24 cellular contexts compared by ENCODE assay signal in the genomic region with DNA sequence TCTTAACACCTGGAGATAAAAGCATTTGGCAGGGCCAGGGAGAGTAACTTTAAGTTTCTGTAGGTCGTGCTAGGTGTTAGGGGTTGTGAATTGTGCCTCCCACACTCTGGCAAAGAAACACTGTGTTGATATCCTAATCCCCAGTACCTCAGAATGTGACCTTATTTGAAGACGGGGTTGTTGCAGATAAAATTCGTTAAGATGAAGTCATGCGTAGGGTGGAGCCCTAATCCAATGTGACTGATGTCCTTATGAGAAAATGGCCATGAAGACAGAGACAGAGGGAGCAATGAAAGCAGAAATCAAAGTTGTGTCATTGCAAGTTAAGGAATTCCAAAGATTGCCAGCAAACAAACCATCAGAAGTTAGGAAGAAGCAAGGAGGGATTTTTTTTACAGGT.
"Had no signal": no experiment of that assay in that cellular context is flagged by ENCODE, and none has a peak within 500 bp of the region (broad histone marks: within the 10 kb centered on the region; RNA-seq: fewer than 3 reads in every experiment).

No MANE protein-coding gene starts in this region.

- H3K27ac Mint-ChIP-seq: immature natural killer cell; mesothelial cell of epicardium; naive B cell; naive thymus-derived CD8-positive, alpha-beta T cell had no signal

- H3K4me1 Mint-ChIP-seq: immature natural killer cell, mesothelial cell of epicardium, naive B cell had no signal

- H3K4me3 Mint-ChIP-seq: immature natural killer cell; mesothelial cell of epicardium; naive B cell; naive thymus-derived CD8-positive, alpha-beta T cell had no signal

- H3K36me3 Mint-ChIP-seq: immature natural killer cell; mesothelial cell of epicardium; naive B cell; naive thymus-derived CD8-positive, alpha-beta T cell had no signal

- H3K36me3 ChIP-seq: esophagus muscularis mucosa, gastroesophageal sphincter, heart left ventricle, left ventricle myocardium inferior, lower lobe of right lung had no signal

- DNase-seq: dermis blood vessel endothelial cell; dorsolateral prefrontal cortex; effector CD4-positive, alpha-beta T cell; effector memory CD4-positive, alpha-beta T cell; foreskin keratinocyte; heart left ventricle; hypothalamus; immature natural killer cell; islet precursor cell; kidney; kidney glomerular epithelial cell; left colon; left ventricle myocardium inferior; lower lobe of right lung; mesenchymal stem cell; mucosa of descending colon; naive B cell; naive thymus-derived CD8-positive, alpha-beta T cell had no signal

- H3K4me3 ChIP-seq: coronary artery, dorsolateral prefrontal cortex, esophagus muscularis mucosa, gastroesophageal sphincter, heart left ventricle, hepatocyte, left ventricle myocardium inferior, lower lobe of right lung, mucosa of descending colon had no signal

- H3K27me3 ChIP-seq: esophagus muscularis mucosa, foreskin keratinocyte, gastroesophageal sphincter, heart left ventricle, hepatocyte had no signal

- H3K9me3 ChIP-seq: esophagus muscularis mucosa, gastroesophageal sphincter, heart left ventricle, left ventricle myocardium inferior, lower lobe of right lung, mucosa of descending colon had no signal

- H3K4me1 ChIP-seq: foreskin keratinocyte, lower lobe of right lung had no signal

- H3K27ac ChIP-seq: coronary artery, dorsolateral prefrontal cortex, esophagus muscularis mucosa, foreskin keratinocyte, gastroesophageal sphincter, heart left ventricle, hepatocyte, left ventricle myocardium inferior, lower lobe of right lung had no signal

- H3K9me3 Mint-ChIP-seq: mesothelial cell of epicardium; naive thymus-derived CD8-positive, alpha-beta T cell had no signal

- ATAC-seq: foreskin keratinocyte; gastroesophageal sphincter; heart left ventricle; left colon; left lobe of liver; lower lobe of right lung; mucosa of descending colon; naive thymus-derived CD8-positive, alpha-beta T cell had no signal
